ENCODE assay signal across 31 cellular contexts in genomic region chr10:20608503-20608902, GRCh38.
"Had no signal": no experiment of that assay in that cellular context is flagged by ENCODE, and none has a peak within 500 bp of the region (broad histone marks: within the 10 kb centered on the region; RNA-seq: fewer than 3 reads in every experiment).

No MANE protein-coding gene starts in this region.

- H3K27ac Mint-ChIP-seq: activated CD4-positive, alpha-beta memory T cell treated with anti-CD3 and anti-CD28 coated beads, Interleukin-2, amount 10 ng/mL, durations not matched to agents 7 days and 5 days; activated CD4-positive, alpha-beta T cell treated with anti-CD3 and anti-CD28 coated beads for 36 hours; activated CD4-positive, alpha-beta T cell treated with anti-CD3 and anti-CD28 coated beads, Interleukin-2, amount 10 ng/mL, durations not matched to agents 24 days and 14 days; activated naive CD4-positive, alpha-beta T cell treated with anti-CD3 and anti-CD28 coated beads for 36 hours; activated naive CD4-positive, alpha-beta T cell treated with anti-CD3 and anti-CD28 coated beads, Interleukin-2, amount 50 U/mL, for 24 hours; activated naive CD8-positive, alpha-beta T cell treated with anti-CD3 and anti-CD28 coated beads for 36 hours; activated naive CD8-positive, alpha-beta T cell treated with anti-CD3 and anti-CD28 coated beads, Interleukin-2, amount 50 U/mL, for 24 hours; activated T-helper 1 cell treated with anti-CD3 and anti-CD28 coated beads, Interleukin-12 subunit alpha, Interleukin-12 subunit beta, Interleukin-2, Interleukin-4 antibody, amounts not matched to agents 30 ng/mL and 10 ng/mL and 1 ng/mL, durations not matched to agents 14 hours and 24 hours and 36 hours; activated T-helper 2 cell treated with anti-CD3 and anti-CD28 coated beads, Interferon-gamma antibody, Interleukin-2, Interleukin-4, amounts not matched to agents 10 μg/mL and 5 μg/mL and 100 μg/mL, durations not matched to agents 14 hours and 24 hours and 36 hours; effector memory CD8-positive, alpha-beta T cell had no signal

- H3K9me3 Mint-ChIP-seq: activated naive CD4-positive, alpha-beta T cell treated with anti-CD3 and anti-CD28 coated beads for 36 hours; activated naive CD8-positive, alpha-beta T cell treated with anti-CD3 and anti-CD28 coated beads for 36 hours; activated T-helper 2 cell treated with anti-CD3 and anti-CD28 coated beads, Interferon-gamma antibody, Interleukin-2, Interleukin-4, amounts not matched to agents 10 μg/mL and 5 μg/mL and 100 μg/mL, durations not matched to agents 14 hours and 24 hours and 36 hours had no signal

- H3K4me3 Mint-ChIP-seq: activated CD4-positive, alpha-beta memory T cell treated with anti-CD3 and anti-CD28 coated beads, Interleukin-2, amount 10 ng/mL, durations not matched to agents 7 days and 5 days; activated CD4-positive, alpha-beta T cell treated with anti-CD3 and anti-CD28 coated beads for 36 hours; activated CD4-positive, alpha-beta T cell treated with anti-CD3 and anti-CD28 coated beads, Interleukin-2, amount 10 ng/mL, durations not matched to agents 24 days and 14 days; activated naive CD4-positive, alpha-beta T cell treated with anti-CD3 and anti-CD28 coated beads for 36 hours; activated naive CD4-positive, alpha-beta T cell treated with anti-CD3 and anti-CD28 coated beads, Interleukin-2, amount 50 U/mL, for 24 hours; activated naive CD8-positive, alpha-beta T cell treated with anti-CD3 and anti-CD28 coated beads for 36 hours; activated naive CD8-positive, alpha-beta T cell treated with anti-CD3 and anti-CD28 coated beads, Interleukin-2, amount 50 U/mL, for 24 hours; activated T-helper 1 cell treated with anti-CD3 and anti-CD28 coated beads, Interleukin-12 subunit alpha, Interleukin-12 subunit beta, Interleukin-2, Interleukin-4 antibody, amounts not matched to agents 30 ng/mL and 10 ng/mL and 1 ng/mL, durations not matched to agents 14 hours and 24 hours and 36 hours; effector memory CD8-positive, alpha-beta T cell had no signal

- DNase-seq: activated CD4-positive, alpha-beta memory T cell treated with anti-CD3 and anti-CD28 coated beads, Interleukin-2, amount 10 ng/mL, durations not matched to agents 7 days and 5 days; activated CD4-positive, alpha-beta T cell treated with anti-CD3 and anti-CD28 coated beads for 36 hours; activated CD4-positive, alpha-beta T cell treated with anti-CD3 and anti-CD28 coated beads, Interleukin-2, amount 10 ng/mL, durations not matched to agents 24 days and 14 days; activated CD4-positive, alpha-beta T cell treated with anti-CD3 and anti-CD28 coated beads, Interleukin-2, amount 50 U/mL, for 4 hours; activated CD4-positive, CD25-positive, alpha-beta regulatory T cell; activated CD4-positive, CD25-positive, alpha-beta regulatory T cell treated with anti-CD3 and anti-CD28 coated beads, Interleukin-2, amount 50 U/mL, for 72 hours; activated effector memory CD4-positive, alpha-beta T cell treated with anti-CD3 and anti-CD28 coated beads, Interleukin-2, amount 50 U/mL, for 16 hours; activated naive CD4-positive, alpha-beta T cell treated with anti-CD3 and anti-CD28 coated beads for 36 hours; activated naive CD8-positive, alpha-beta T cell treated with anti-CD3 and anti-CD28 coated beads for 36 hours; activated naive CD8-positive, alpha-beta T cell treated with anti-CD3 and anti-CD28 coated beads, Interleukin-2, amount 50 U/mL, for 24 hours; activated T-cell treated with anti-CD3 and anti-CD28 coated beads, Interleukin-2, amount 50 U/mL, for 1 hour; activated T-cell treated with anti-CD3 and anti-CD28 coated beads, Interleukin-2, amount 50 U/mL, for 48 hours; adrenal gland; amygdala; aorta; body of pancreas; caudate nucleus; cortex of kidney; dermis blood vessel endothelial cell; effector CD4-positive, alpha-beta T cell; effector memory CD8-positive, alpha-beta T cell; erythroblast; foreskin keratinocyte; gastrocnemius medialis; glutamatergic neuron; heart left ventricle; hypothalamus had no signal

- H3K36me3 Mint-ChIP-seq: activated naive CD4-positive, alpha-beta T cell treated with anti-CD3 and anti-CD28 coated beads, Interleukin-2, amount 50 U/mL, for 24 hours; activated naive CD8-positive, alpha-beta T cell treated with anti-CD3 and anti-CD28 coated beads for 36 hours had no signal

- ATAC-seq: activated CD4-positive, alpha-beta T cell treated with anti-CD3 and anti-CD28 coated beads for 36 hours; activated naive CD8-positive, alpha-beta T cell treated with anti-CD3 and anti-CD28 coated beads, Interleukin-2, amount 50 U/mL, for 24 hours; body of pancreas; effector memory CD8-positive, alpha-beta T cell; foreskin keratinocyte; gastrocnemius medialis had no signal

- H3K4me3 ChIP-seq: adrenal gland, body of pancreas, esophagus muscularis mucosa, gastrocnemius medialis, heart left ventricle had no signal

- H3K9me3 ChIP-seq: adrenal gland, body of pancreas, esophagus muscularis mucosa, gastrocnemius medialis had no signal

- H3K27ac ChIP-seq: adrenal gland, body of pancreas, esophagus muscularis mucosa, foreskin keratinocyte, gastrocnemius medialis, heart left ventricle had no signal

- H3K36me3 ChIP-seq: adrenal gland, esophagus muscularis mucosa, gastrocnemius medialis, heart left ventricle had no signal

- H3K4me1 ChIP-seq: adrenal gland, body of pancreas, esophagus muscularis mucosa, foreskin keratinocyte, gastrocnemius medialis, heart left ventricle had no signal

- H3K27me3 Mint-ChIP-seq: activated CD4-positive, alpha-beta memory T cell treated with anti-CD3 and anti-CD28 coated beads, Interleukin-2, amount 10 ng/mL, durations not matched to agents 7 days and 5 days; activated CD4-positive, alpha-beta T cell treated with anti-CD3 and anti-CD28 coated beads for 36 hours; activated CD4-positive, alpha-beta T cell treated with anti-CD3 and anti-CD28 coated beads, Interleukin-2, amount 10 ng/mL, durations not matched to agents 24 days and 14 days; activated naive CD8-positive, alpha-beta T cell treated with anti-CD3 and anti-CD28 coated beads for 36 hours; activated naive CD8-positive, alpha-beta T cell treated with anti-CD3 and anti-CD28 coated beads, Interleukin-2, amount 50 U/mL, for 24 hours; effector memory CD8-positive, alpha-beta T cell had no signal

- H3K4me1 Mint-ChIP-seq: activated CD4-positive, alpha-beta memory T cell treated with anti-CD3 and anti-CD28 coated beads, Interleukin-2, amount 10 ng/mL, durations not matched to agents 7 days and 5 days; activated CD4-positive, alpha-beta T cell treated with anti-CD3 and anti-CD28 coated beads for 36 hours; activated CD4-positive, alpha-beta T cell treated with anti-CD3 and anti-CD28 coated beads, Interleukin-2, amount 10 ng/mL, durations not matched to agents 24 days and 14 days; activated naive CD4-positive, alpha-beta T cell treated with anti-CD3 and anti-CD28 coated beads, Interleukin-2, amount 50 U/mL, for 24 hours; activated naive CD8-positive, alpha-beta T cell treated with anti-CD3 and anti-CD28 coated beads for 36 hours; activated naive CD8-positive, alpha-beta T cell treated with anti-CD3 and anti-CD28 coated beads, Interleukin-2, amount 50 U/mL, for 24 hours had no signal

- H3K27me3 ChIP-seq: adrenal gland, body of pancreas, esophagus muscularis mucosa, foreskin keratinocyte, gastrocnemius medialis, heart left ventricle had no signal
